In the genomic region with DNA sequence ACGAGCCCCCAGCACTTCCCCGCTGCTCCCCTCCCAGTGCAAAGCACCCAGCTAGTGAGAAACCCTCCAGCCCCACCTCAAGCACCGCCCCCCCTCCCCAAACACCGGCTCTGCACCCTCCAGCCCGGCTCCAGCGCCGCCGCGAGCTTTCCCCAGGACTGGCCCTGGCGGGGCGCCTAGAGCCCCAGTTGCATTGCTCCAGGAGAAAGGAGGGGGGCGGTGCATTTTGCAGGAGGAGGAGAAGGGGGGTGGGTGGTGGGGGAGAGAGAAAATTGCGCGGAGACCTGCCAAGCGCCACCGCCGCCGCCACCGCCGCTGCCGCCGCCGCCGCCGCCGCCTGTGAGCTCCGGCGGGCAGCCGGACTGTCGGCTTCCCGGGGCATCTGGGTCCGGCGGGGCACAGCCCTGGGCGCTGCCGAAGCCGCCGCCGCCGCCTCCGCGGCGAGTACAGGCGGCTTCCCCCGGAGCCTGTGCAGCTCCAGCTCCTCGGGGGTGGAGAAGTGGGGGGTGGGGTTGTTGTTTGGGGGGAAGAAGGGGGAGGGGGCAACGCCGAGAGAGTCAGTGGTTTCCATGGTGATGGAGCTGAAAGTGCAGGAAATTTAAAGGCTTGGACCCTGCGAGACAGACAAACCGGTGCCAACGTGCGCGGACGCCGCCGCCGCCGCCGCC, we compare ENCODE assay signal across 1 cellular context.
TF ChIP-seq lines count a peak whose summit lies in the region.

TSS of gene NOG (plus strand) at position 627 of the 668 bp plus-strand sequence. CDS start 525 bp downstream, outside the sequence.

TF ChIP-seq in H1, 55 proteins besides CTCF, POLR2A, EP300 and RAD21:
- TF ChIP-seq SIN3A (conservative IDR thresholded peaks at IDR 0.05 in 1 of 2, IDR thresholded peaks at IDR 0.05 in 1 of 2; ENCODE audit: low read depth in 1 of 2, low read length in 2 of 2) (peak in 1 of 2 experiments; percentile 8; a peak in 1 of 4 replicates), KDM4A (IDR thresholded peaks at IDR 0.05; ENCODE audit: low read depth, low read length, severe bottlenecking) (peak; percentile 7), CTBP2 (IDR thresholded peaks at IDR 0.05; ENCODE audit: borderline replicate concordance, insufficient read depth, insufficient read length, low read length) (no peak), CBX8 (IDR thresholded peaks at IDR 0.05; ENCODE audit: borderline replicate concordance, low read depth, low read length) (no peak)
